Comparison of ENCODE assay signal across 14 cellular contexts in the genomic region with DNA sequence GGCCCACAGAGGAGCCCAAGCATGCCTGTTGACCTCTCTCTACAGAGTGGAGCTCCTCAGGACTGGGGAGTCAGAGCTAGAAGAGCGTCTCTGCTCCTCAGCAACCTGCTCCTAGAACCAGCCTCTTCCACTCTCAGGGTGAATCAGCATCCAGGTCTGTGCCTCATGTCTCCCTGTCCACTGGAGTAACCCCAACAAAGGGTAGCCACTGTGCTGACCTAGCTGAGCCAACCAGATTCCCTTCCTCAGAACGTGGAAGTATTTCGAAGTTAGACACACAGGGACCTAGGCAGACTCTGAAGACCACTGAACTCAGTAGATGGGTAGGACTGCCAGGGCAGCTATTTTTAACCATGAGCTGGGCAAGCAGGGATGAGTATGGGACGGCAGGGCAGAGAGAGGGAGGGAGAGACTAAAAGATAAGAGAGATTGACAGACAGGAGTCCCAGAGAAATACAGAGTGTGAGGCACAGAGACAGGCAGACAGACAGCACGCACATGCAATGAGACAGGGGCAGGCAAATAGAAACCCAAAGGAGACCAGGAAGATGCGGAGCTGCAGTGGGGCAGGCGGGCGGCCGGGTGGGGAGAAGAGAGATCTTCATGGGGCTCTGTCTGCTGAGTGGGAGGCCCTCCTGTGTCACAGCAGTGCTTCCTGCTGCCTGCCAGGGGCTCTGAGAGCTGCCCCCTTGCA. TPM values are rescaled to one million over a fixed set of nuclear protein-coding genes. Genes with fewer than 3 reads are reported as not detected.
DNase-seq lines count a peak whose midpoint lies in the region; ATAC-seq, FAIRE-seq and TF ChIP-seq lines count a peak whose summit lies in the region.
"Had no signal": no experiment of that assay in that cellular context is flagged by ENCODE, and none has a peak within 500 bp of the region (broad histone marks: within the 10 kb centered on the region; RNA-seq: fewer than 3 reads in every experiment).

No MANE protein-coding gene starts in this region.

- peaks cover 33% of the 10 kb centered on the region for H3K4me1 ChIP-seq in DND-41 (ENCODE audit: insufficient read depth, low read length)

- intact Hi-C loops in left ventricle myocardium superior (cut with micrococcal nuclease), result loop anchor here (5.0 kb wide), 1 partner anchor 54 kb away; no protein-coding TSS in a partner anchor

- peaks cover 16% of the 10 kb centered on the region; the same call in 1 of the 2 replicates for H4K20me1 ChIP-seq in DND-41 (ENCODE audit: insufficient read depth, low read length)

- H3K9me3 Mint-ChIP-seq in activated CD8-positive, alpha-beta T cell treated with anti-CD3 and anti-CD28 coated beads, Interleukin-2, amount 10 ng/mL, durations not matched to agents 7 days and 5 days (ENCODE audit: insufficient read depth), result no peaks in the 10 kb centered on the region

- no peak overlapping the region for H2AFZ ChIP-seq in DND-41 (ENCODE audit: low read depth, low read length)

- in situ Hi-C loops in KBM-7 (cut with MboI; ENCODE audit: low pct_unique_long_range_greater_than_20kb, low sequenced_read_pairs), result no loop called here

- peak; percentile 39 for ATAC-seq in DND-41 (ENCODE audit: insufficient read depth, low read depth)
- ATAC-seq in activated CD8-positive, alpha-beta T cell treated with anti-CD3 and anti-CD28 coated beads, Interleukin-2, amount 10 ng/mL, durations not matched to agents 7 days and 5 days, result no peak
- ATAC-seq in left ventricle myocardium superior, result peak; percentile 80
- no peak for ATAC-seq in GM19452 (IDR thresholded peaks at IDR 0.05; ENCODE audit: unreplicated experiment)
- ATAC-seq: esophagus mucosa had no signal

- TF ChIP-seq POLR2A in GM12892 (IDR thresholded peaks at IDR 0.05; ENCODE audit: low read depth, low read length), result no peak

- no peak overlapping the region for H3K4me2 ChIP-seq in DND-41 (ENCODE audit: insufficient read depth, low read length)

- no peak overlapping the region for H3K4me3 Mint-ChIP-seq in activated CD8-positive, alpha-beta T cell treated with anti-CD3 and anti-CD28 coated beads, Interleukin-2, amount 10 ng/mL, durations not matched to agents 7 days and 5 days

- H3K4me1 Mint-ChIP-seq in activated CD8-positive, alpha-beta T cell treated with anti-CD3 and anti-CD28 coated beads, Interleukin-2, amount 10 ng/mL, durations not matched to agents 7 days and 5 days (ENCODE audit: low read depth), result peaks cover 85% of the 10 kb centered on the region

- no peaks in the 10 kb centered on the region for H3K27me3 Mint-ChIP-seq in activated CD8-positive, alpha-beta T cell treated with anti-CD3 and anti-CD28 coated beads, Interleukin-2, amount 10 ng/mL, durations not matched to agents 7 days and 5 days (ENCODE audit: low read depth)

- H3K4me3 ChIP-seq in DND-41 (ENCODE audit: low read depth in 1 of 2, low read length in 2 of 2), result no peak overlapping the region
- H3K4me3 ChIP-seq: lower lobe of right lung had no signal

- H3K9me3 ChIP-seq in DND-41 (ENCODE audit: insufficient read depth, low read length, severe bottlenecking), result no peaks in the 10 kb centered on the region
- H3K9me3 ChIP-seq: lower lobe of right lung had no signal

- H3K27ac ChIP-seq in DND-41 (ENCODE audit: low read length), result no peak overlapping the region
- H3K27ac ChIP-seq: C4-2B had no signal

- H3K9ac ChIP-seq in DND-41 (ENCODE audit: low read depth, low read length), result no peak overlapping the region

- H3K27me3 ChIP-seq in DND-41 (ENCODE audit: insufficient read depth, low read length, poor library complexity), result no peaks in the 10 kb centered on the region

- TF ChIP-seq CTCF in DND-41 (IDR thresholded peaks at IDR 0.05; ENCODE audit: borderline replicate concordance, extremely low read depth, low read length, poor library complexity, severe bottlenecking), result no peak

- FAIRE-seq in GM12892 (lab: Jason Lieb, UNC) (no peak), HTR-8/SVneo (lab: Jason Lieb, UNC) (no peak)

- POLR2A ChIA-PET in activated CD8-positive, alpha-beta T cell treated with anti-CD3 and anti-CD28 coated beads, Interleukin-2, amount 10 ng/mL, durations not matched to agents 7 days and 5 days (lab: Charles Lee), result interaction anchor here (1.3 to 1.5 kb wide), 2 partner anchors 13 to 56 kb away, joined by 3 to 5 read pairs; no protein-coding TSS in a partner anchor

- H3K79me2 ChIP-seq in DND-41 (ENCODE audit: insufficient read depth, low read length), result peaks cover 70% of the 10 kb centered on the region

- DNase-seq in DND-41 (peak; percentile 30), KBM-7 (peak; percentile 42), left ventricle myocardium superior (no peak), GM12892 (ENCODE audit: insufficient read length) (no peak), HTR-8/SVneo (ENCODE audit: insufficient read length, low spot score) (no peak), hippocampal formation (lab: John Stamatoyannopoulos, UW) (no peak)
- DNase-seq in activated CD8-positive, alpha-beta T cell treated with anti-CD3 and anti-CD28 coated beads, Interleukin-2, amount 10 ng/mL, durations not matched to agents 7 days and 5 days, result no peak
- DNase-seq: KG1, lower lobe of right lung, NCI-H1930, NCI-H774 had no signal

- H3K36me3 ChIP-seq in DND-41 (ENCODE audit: insufficient read depth, low read length), result no peaks in the 10 kb centered on the region
- H3K36me3 ChIP-seq: lower lobe of right lung had no signal

- peaks cover 30% of the 10 kb centered on the region for H3K36me3 Mint-ChIP-seq in activated CD8-positive, alpha-beta T cell treated with anti-CD3 and anti-CD28 coated beads, Interleukin-2, amount 10 ng/mL, durations not matched to agents 7 days and 5 days (ENCODE audit: low read depth)

- CTCF ChIA-PET in activated CD8-positive, alpha-beta T cell treated with anti-CD3 and anti-CD28 coated beads, Interleukin-2, amount 10 ng/mL, durations not matched to agents 7 days and 5 days (lab: Charles Lee), result interaction anchor here (0.6 to 3.5 kb wide), 6 partner anchors 12 to 170 kb away, joined by 3 to 22 read pairs (median 6); a partner anchor contains a TSS

- peak overlapping the region; percentile 94 for H3K27ac Mint-ChIP-seq in activated CD8-positive, alpha-beta T cell treated with anti-CD3 and anti-CD28 coated beads, Interleukin-2, amount 10 ng/mL, durations not matched to agents 7 days and 5 days

RNA-seq across cellular contexts. Expression of a gene that starts 56.7 kb away (rescaled TPM):
- total RNA-seq in activated CD8-positive, alpha-beta T cell treated with anti-CD3 and anti-CD28 coated beads, Interleukin-2, amount 10 ng/mL, durations not matched to agents 7 days and 5 days, result 10 to 100 TPM; 73.0 to 83.0 TPM
- 9.0 TPM for total RNA-seq in left ventricle myocardium superior
- 21.6 TPM for polyA plus RNA-seq in GM12892 (2012; ENCODE audit: missing spikeins)

Comparison
In these comparisons a context has a peak if more than half of its experiments do, and no peak if none do; other contexts are left out.
1. ATAC-seq: peak in DND-41 (single experiment) and left ventricle myocardium superior (single experiment); none in activated CD8-positive, alpha-beta T cell treated with anti-CD3 and anti-CD28 coated beads, Interleukin-2, amount 10 ng/mL, durations not matched to agents 7 days and 5 days (single experiment) and GM19452 (single experiment).
2. DNase-seq: peak in DND-41 (single experiment) and KBM-7 (single experiment); none in activated CD8-positive, alpha-beta T cell treated with anti-CD3 and anti-CD28 coated beads, Interleukin-2, amount 10 ng/mL, durations not matched to agents 7 days and 5 days (single experiment), left ventricle myocardium superior (single experiment), GM12892 (single experiment), HTR-8/SVneo (single experiment) and hippocampal formation (0 of 2).